In the genomic region with DNA sequence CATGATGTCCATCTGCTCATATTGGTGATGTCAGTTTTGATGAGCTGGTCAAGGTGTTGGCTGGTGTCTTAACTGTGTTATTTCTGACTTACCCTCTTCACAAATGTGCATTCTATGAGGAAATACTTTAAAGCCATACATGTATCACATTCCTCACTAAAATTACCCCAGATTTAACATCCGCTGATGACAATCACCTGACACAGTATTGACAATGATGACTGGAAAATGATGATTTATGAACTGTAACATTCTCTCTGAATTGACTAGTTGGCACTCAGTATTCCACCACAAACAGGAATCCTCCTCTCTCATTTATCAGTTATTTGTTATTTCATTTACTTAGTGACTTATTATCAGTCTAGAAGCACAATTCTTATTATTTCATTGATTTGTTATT, we compare ENCODE assay signal across 24 cellular contexts.
A peak's percentile ranks its signal among the peaks of the same experiment; 100 is the strongest.
DNase-seq lines count a peak whose midpoint lies in the region; ATAC-seq, FAIRE-seq and TF ChIP-seq lines count a peak whose summit lies in the region.
"Had no signal": no experiment of that assay in that cellular context is flagged by ENCODE, and none has a peak within 500 bp of the region (broad histone marks: within the 10 kb centered on the region; RNA-seq: fewer than 3 reads in every experiment).

No MANE protein-coding gene starts in this region.

- POLR2A ChIA-PET in Panc1 (lab: Charles Lee): no interaction called here

- H3K79me2 ChIP-seq in neural cell (replicated peaks; ENCODE audit: insufficient read depth, low read length): no peaks in the 10 kb centered on the region

- no TSS peak for BruUV-seq in Panc1 (replicated peaks; lab: Mats Ljungman, UMichigan)

- H3F3A ChIP-seq in neural cell (ENCODE audit: insufficient read depth, low read length, poor library complexity, severe bottlenecking): peaks cover 4% of the 10 kb centered on the region

- peaks cover 62% of the 10 kb centered on the region for H3K4me1 Mint-ChIP-seq in chondrocyte (ENCODE audit: low read depth)
- H3K4me1 Mint-ChIP-seq: B cell; CD4-positive, CD25-positive, alpha-beta regulatory T cell had no signal

- peak; percentile 85 for TF ChIP-seq EP300 in neural cell (conservative IDR thresholded peaks at IDR 0.05; ENCODE audit: poor library complexity, severe bottlenecking)

- H3K36me3 ChIP-seq in Panc1 (ENCODE audit: control insufficient read depth, insufficient read depth, low read length) (no peaks in the 10 kb centered on the region), neural cell (ENCODE audit: insufficient read depth, low read length) (no peaks in the 10 kb centered on the region)
- no peaks in the 10 kb centered on the region for H3K36me3 ChIP-seq in effector memory CD4-positive, alpha-beta T cell (ENCODE audit: control insufficient read depth, insufficient read depth, low read length)
- H3K36me3 ChIP-seq: BLaER1 had no signal

- H3K9ac ChIP-seq in neural cell (ENCODE audit: low read length): no peak overlapping the region
- H3K9ac ChIP-seq: BLaER1, GM23248 had no signal

- no peak overlapping the region for H2AFZ ChIP-seq in neural cell (ENCODE audit: low read depth, low read length)
- H2AFZ ChIP-seq: GM23248 had no signal

- no peaks in the 10 kb centered on the region for H3K9me3 Mint-ChIP-seq in chondrocyte (ENCODE audit: low read depth)
- H3K9me3 Mint-ChIP-seq: CD4-positive, CD25-positive, alpha-beta regulatory T cell; CD8-positive, alpha-beta T cell; H9 had no signal

- H3K27me3 Mint-ChIP-seq in chondrocyte (ENCODE audit: low read depth): no peaks in the 10 kb centered on the region
- H3K27me3 Mint-ChIP-seq: B cell; CD4-positive, CD25-positive, alpha-beta regulatory T cell had no signal

- no peak for TF ChIP-seq RAD21 in neural cell (conservative IDR thresholded peaks at IDR 0.05)

- no peak for TF ChIP-seq POLR2A in H54 (IDR thresholded peaks at IDR 0.05; ENCODE audit: low read depth, low read length)

- in situ Hi-C loops in Panc1 (cut with HindIII; ENCODE audit: low pct_unique_long_range_greater_than_20kb, low sequenced_read_pairs): no loop called here

- H3K9me3 ChIP-seq in Panc1 (ENCODE audit: control insufficient read depth, insufficient read depth, low read depth, low read length) (no peaks in the 10 kb centered on the region), neural cell (ENCODE audit: low read length) (no peaks in the 10 kb centered on the region)
- no peaks in the 10 kb centered on the region for H3K9me3 ChIP-seq in effector memory CD4-positive, alpha-beta T cell (ENCODE audit: control insufficient read depth, low read length)
- H3K9me3 ChIP-seq: BLaER1 had no signal

- H3K27me3 ChIP-seq in Panc1 (ENCODE audit: control insufficient read depth, insufficient read depth, low read length) (no peaks in the 10 kb centered on the region), neural cell (ENCODE audit: insufficient read depth, low read depth, low read length) (no peaks in the 10 kb centered on the region)
- no peaks in the 10 kb centered on the region for H3K27me3 ChIP-seq in effector memory CD4-positive, alpha-beta T cell (replicated peaks; ENCODE audit: control insufficient read depth, insufficient read depth, low read length, poor library complexity, severe bottlenecking)
- H3K27me3 ChIP-seq: BLaER1 had no signal

- peak overlapping the region; percentile 8 for H3K27ac Mint-ChIP-seq in chondrocyte (ENCODE audit: unreplicated experiment)
- H3K27ac Mint-ChIP-seq: B cell; CD4-positive, CD25-positive, alpha-beta regulatory T cell; CD8-positive, alpha-beta T cell; H9 had no signal

- peak; percentile 95 for FAIRE-seq in H54 (lab: Jason Lieb, UNC)
- FAIRE-seq: D721Med, GM12891, GM18507, H1 had no signal

- no peak overlapping the region for H3K4me3 ChIP-seq in Panc1 (ENCODE audit: low read depth in 2 of 2, low read length in 2 of 2)
- H3K4me3 ChIP-seq in neural cell (ENCODE audit: low read length): no peak overlapping the region
- no peak overlapping the region for H3K4me3 ChIP-seq in effector memory CD4-positive, alpha-beta T cell (ENCODE audit: insufficient read depth, low read depth, low read length, poor library complexity, severe bottlenecking)
- H3K4me3 ChIP-seq: BLaER1, GM23248 had no signal

- peak overlapping the region; percentile 79; the same call in 1 of the 2 replicates for H3K27ac ChIP-seq in Panc1 (ENCODE audit: low read length)
- H3K27ac ChIP-seq in neural cell (ENCODE audit: low read length): peak overlapping the region; percentile 30
- H3K27ac ChIP-seq in effector memory CD4-positive, alpha-beta T cell (ENCODE audit: insufficient read depth, low read length, poor library complexity, severe bottlenecking): no peak overlapping the region
- H3K27ac ChIP-seq: BLaER1, C4-2B, GM23248 had no signal

- TF ChIP-seq CTCF in Panc1 (IDR thresholded peaks at IDR 0.05) (no peak), chondrocyte (IDR thresholded peaks at IDR 0.05) (no peak), neural cell (IDR thresholded peaks at IDR 0.05; ENCODE audit: poor library complexity, severe bottlenecking) (no peak)

- H4K20me1 ChIP-seq in neural cell (ENCODE audit: insufficient read depth): no peaks in the 10 kb centered on the region
- H4K20me1 ChIP-seq: BLaER1 had no signal

- intact Hi-C loops in Panc1 (cut with micrococcal nuclease; ENCODE audit: unreplicated experiment): no loop called here

- ATAC-seq in Panc1: no peak
- ATAC-seq: CD8-positive, alpha-beta T cell; HCT116 had no signal

- H3K9me2 ChIP-seq in neural cell (ENCODE audit: insufficient read depth, low read length): no peaks in the 10 kb centered on the region

- CTCF ChIA-PET in Panc1 (lab: Charles Lee): no interaction called here

- DNase-seq in H54 (ENCODE audit: insufficient read length, low spot score) (no peak), Panc1 (ENCODE audit: low read depth, low spot score) (no peak), chondrocyte (ENCODE audit: low spot score) (no peak), COLO829 (ENCODE audit: low spot score) (no peak), A172 (ENCODE audit: low spot score) (no peak), NCI-H2107 treated with DMSO at 0.1 percent for 48 hours (lab: John Stamatoyannopoulos, UW; ENCODE audit: unreplicated experiment) (no peak)
- no peak for DNase-seq in effector memory CD4-positive, alpha-beta T cell
- DNase-seq: 8988T; CD4-positive, CD25-positive, alpha-beta regulatory T cell; CD8-positive, alpha-beta T cell; DMS 273 treated with DMSO at 0.1 percent for 48 hours; DMS79 treated with DMSO at 0.1 percent for 48 hours; GF-D8; H9 had no signal

- H3K4me2 ChIP-seq in neural cell (ENCODE audit: low read length): no peak overlapping the region
- H3K4me2 ChIP-seq: BLaER1 had no signal

- H3K36me3 Mint-ChIP-seq in chondrocyte (ENCODE audit: low read depth): peaks cover 12% of the 10 kb centered on the region
- H3K36me3 Mint-ChIP-seq: CD4-positive, CD25-positive, alpha-beta regulatory T cell; CD8-positive, alpha-beta T cell had no signal

- H3K4me1 ChIP-seq in Panc1 (ENCODE audit: control insufficient read depth, insufficient read depth, low read length): peaks cover 25% of the 10 kb centered on the region
- H3K4me1 ChIP-seq in effector memory CD4-positive, alpha-beta T cell (ENCODE audit: control insufficient read depth, insufficient read depth, low read length, poor library complexity, severe bottlenecking): no peaks in the 10 kb centered on the region
- H3K4me1 ChIP-seq: BLaER1 had no signal

- no peak overlapping the region for H3K4me3 Mint-ChIP-seq in chondrocyte (ENCODE audit: unreplicated experiment)
- H3K4me3 Mint-ChIP-seq: B cell; CD4-positive, CD25-positive, alpha-beta regulatory T cell; CD8-positive, alpha-beta T cell; H9 had no signal

TF ChIP-seq in neural cell, 6 proteins besides CTCF, POLR2A, EP300 and RAD21:
- TF ChIP-seq POLR2AphosphoS5 (IDR thresholded peaks at IDR 0.05) (peak; percentile 69), TAF1 (IDR thresholded peaks at IDR 0.05; ENCODE audit: low read depth) (no peak), SMC3 (conservative IDR thresholded peaks at IDR 0.05; ENCODE audit: poor library complexity) (no peak)
